8 cellular contexts compared by ENCODE assay signal in genomic region chr4:48831532-48832015, GRCh38. TPM values are rescaled to one million over a fixed set of nuclear protein-coding genes. Genes with fewer than 3 reads are reported as not detected.
DNase-seq lines count a peak whose midpoint lies in the region; ATAC-seq and TF ChIP-seq lines count a peak whose summit lies in the region.

No MANE protein-coding gene starts in this region.

- no peak for ATAC-seq in naive B cell (ENCODE audit: low read depth in 2 of 2)

- H3K27me3 Mint-ChIP-seq in activated CD4-positive, alpha-beta T cell treated with anti-CD3 and anti-CD28 coated beads, Interleukin-2, amount 10 ng/mL, durations not matched to agents 24 days and 14 days: peaks cover 2% of the 10 kb centered on the region
- H3K27me3 Mint-ChIP-seq in naive B cell: peaks cover 0 to 2% (median 0%) of the 10 kb centered on the region in 3 donors

- H3K27me3 ChIP-seq in dorsolateral prefrontal cortex: no peaks in the 10 kb centered on the region

- H3K27ac Mint-ChIP-seq in activated CD4-positive, alpha-beta T cell treated with anti-CD3 and anti-CD28 coated beads, Interleukin-2, amount 10 ng/mL, durations not matched to agents 24 days and 14 days: peak overlapping the region; percentile 100
- H3K27ac Mint-ChIP-seq in naive B cell: peak overlapping the region; percentile 100

- peak overlapping the region; percentile 97 for H3K4me3 Mint-ChIP-seq in activated CD4-positive, alpha-beta T cell treated with anti-CD3 and anti-CD28 coated beads, Interleukin-2, amount 10 ng/mL, durations not matched to agents 24 days and 14 days
- peak overlapping the region; percentile 96 to 100 (median 100) for H3K4me3 Mint-ChIP-seq in naive B cell

- peaks cover 7% of the 10 kb centered on the region for H3K9me3 Mint-ChIP-seq in activated CD4-positive, alpha-beta T cell treated with anti-CD3 and anti-CD28 coated beads, Interleukin-2, amount 10 ng/mL, durations not matched to agents 24 days and 14 days
- H3K9me3 Mint-ChIP-seq in naive B cell: peaks cover 0 to 7% (median 0%) of the 10 kb centered on the region in 7 donors

- peak overlapping the region; percentile 63 to 99 (median 88) for H3K4me3 ChIP-seq in dorsolateral prefrontal cortex

- intact Hi-C loops in activated CD4-positive, alpha-beta T cell treated with anti-CD3 and anti-CD28 coated beads, Interleukin-2, amount 10 ng/mL, durations not matched to agents 24 days and 14 days (cut with micrococcal nuclease): loop anchor here (1.0 to 5.0 kb wide), 8 partner anchors 51 to 917 kb away; partner anchors contain the start of genes FRYL, NFXL1, OCIAD2 and SLAIN2
- intact Hi-C loops in dorsolateral prefrontal cortex (cut with DNase I): loop anchor here (2.0 to 10.0 kb wide), 5 partner anchors 51 to 384 kb away; partner anchors contain the start of gene FRYL (in 1 of the 2)

- DNase-seq in activated CD4-positive, alpha-beta T cell treated with anti-CD3 and anti-CD28 coated beads, Interleukin-2, amount 10 ng/mL, durations not matched to agents 24 days and 14 days: no peak
- no peak for DNase-seq in activated CD4-positive, alpha-beta T cell treated with anti-CD3 and anti-CD28 coated beads, Interleukin-2, amount 50 U/mL, for 4 hours
- DNase-seq in NCI-H748 (lab: John Stamatoyannopoulos, UW; ENCODE audit: unreplicated experiment) (peak; percentile 38), dorsolateral prefrontal cortex (no peak), naive B cell (no peak), anterior cingulate cortex (lab: John Stamatoyannopoulos, UW) (no peak), T1000 (lab: John Stamatoyannopoulos, UW) (no peak)
- no peak for DNase-seq in activated CD4-positive, alpha-beta T cell treated with anti-CD3 and anti-CD28 coated beads, Interleukin-2, amount 50 U/mL, for 48 hours

- no peak for TF ChIP-seq CTCF in dorsolateral prefrontal cortex (IDR thresholded peaks at IDR 0.05 in 54 of 56, conservative IDR thresholded peaks at IDR 0.05 in 2 of 56; ENCODE audit: low read depth in 1 of 56, partially characterized antibody in 56 of 56)

- peaks cover 26% of the 10 kb centered on the region for H3K4me1 Mint-ChIP-seq in activated CD4-positive, alpha-beta T cell treated with anti-CD3 and anti-CD28 coated beads, Interleukin-2, amount 10 ng/mL, durations not matched to agents 24 days and 14 days
- peaks cover 19 to 31% (median 26%) of the 10 kb centered on the region in 3 donors for H3K4me1 Mint-ChIP-seq in naive B cell

- H3K36me3 Mint-ChIP-seq in activated CD4-positive, alpha-beta T cell treated with anti-CD3 and anti-CD28 coated beads, Interleukin-2, amount 10 ng/mL, durations not matched to agents 24 days and 14 days (ENCODE audit: low read depth): peaks cover 35% of the 10 kb centered on the region
- peaks cover 10 to 11% of the 10 kb centered on the region in 2 donors for H3K36me3 Mint-ChIP-seq in naive B cell

- peak overlapping the region; percentile 76 to 99 (median 94) for H3K27ac ChIP-seq in dorsolateral prefrontal cortex

RNA-seq across cellular contexts. Expression of gene OCIAD1, which starts 0.7 kb away (rescaled TPM):
- 116 and 130 TPM in 2 replicates for total RNA-seq in activated CD4-positive, alpha-beta T cell treated with anti-CD3 and anti-CD28 coated beads, Interleukin-2, amount 10 ng/mL, durations not matched to agents 24 days and 14 days
- total RNA-seq in dorsolateral prefrontal cortex: 100 to 1,000 TPM; 135 to 352 (median 263) TPM
- 100 to 1,000 TPM; 190 to 222 (median 202) TPM for polyA plus RNA-seq in naive B cell (ENCODE audit: low read depth in 6 of 6)

RNA-seq across cellular contexts. Expression of gene FRYL, which starts 51.5 kb away (rescaled TPM):
- total RNA-seq in activated CD4-positive, alpha-beta T cell treated with anti-CD3 and anti-CD28 coated beads, Interleukin-2, amount 10 ng/mL, durations not matched to agents 24 days and 14 days: 62.0 and 66.0 TPM in 2 replicates
- 100 to 1,000 TPM in 104 of 120 experiments, 10 to 100 TPM in 16; 57.6 to 345 (median 151) TPM for total RNA-seq in dorsolateral prefrontal cortex
- polyA plus RNA-seq in naive B cell (ENCODE audit: low read depth in 6 of 6): 10 to 100 TPM; 24.4 to 49.5 (median 37.9) TPM
